In genomic region chr16:68283346-68283745, GRCh38 we compare ENCODE assay signal across 8 cellular contexts. TPM values are rescaled to one million over a fixed set of nuclear protein-coding genes. Genes with fewer than 3 reads are reported as not detected.
DNase-seq lines count a peak whose midpoint lies in the region; ATAC-seq and TF ChIP-seq lines count a peak whose summit lies in the region.

No MANE protein-coding gene starts in this region.

- WGBS in lower leg skin, 2 donors = 56 to 60% methylated on average over 5 of the region's 5 CpGs

- intact Hi-C loops in breast epithelium (cut with DNase I; ENCODE audit: low total_unique reads) = loop anchor here (1.0 kb wide), 1 partner anchor 28 kb away; no protein-coding TSS in a partner anchor
- intact Hi-C loops in lower leg skin (cut with DNase I; ENCODE audit: low total_unique reads) = no loop called here

- no peak for TF ChIP-seq POLR2A in breast epithelium (IDR thresholded peaks at IDR 0.05)
- no peak for TF ChIP-seq POLR2A in lower leg skin (IDR thresholded peaks at IDR 0.05)

- H3K9me2 ChIP-seq in Loucy (replicated peaks; ENCODE audit: low read depth, low read length) = no peaks in the 10 kb centered on the region

- no peak overlapping the region for H2AFZ ChIP-seq in DND-41 (ENCODE audit: low read depth, low read length)
- H2AFZ ChIP-seq in Loucy (ENCODE audit: low read length) = no peak overlapping the region

- no peak for ATAC-seq in DND-41 (ENCODE audit: insufficient read depth, low read depth)

- H3K9me3 ChIP-seq in DND-41 (ENCODE audit: insufficient read depth, low read length, severe bottlenecking) (no peaks in the 10 kb centered on the region), Loucy (ENCODE audit: insufficient read depth, low read depth, low read length) (no peaks in the 10 kb centered on the region), breast epithelium (no peaks in the 10 kb centered on the region)

- H3K4me2 ChIP-seq in DND-41 (ENCODE audit: insufficient read depth, low read length) (no peak overlapping the region), Loucy (ENCODE audit: low read depth, low read length, poor library complexity, severe bottlenecking) (no peak overlapping the region)

- H3K79me2 ChIP-seq in DND-41 (ENCODE audit: insufficient read depth, low read length) (peaks cover 94% of the 10 kb centered on the region), Loucy (ENCODE audit: insufficient read depth, low read length) (peaks cover 59% of the 10 kb centered on the region)

- no peak overlapping the region for H3K9ac ChIP-seq in DND-41 (ENCODE audit: low read depth, low read length)
- H3K9ac ChIP-seq in Loucy (ENCODE audit: low read depth, low read length, poor library complexity, severe bottlenecking) = peak overlapping the region; percentile 36

- H3K36me3 ChIP-seq in DND-41 (ENCODE audit: insufficient read depth, low read length) = peaks cover 80% of the 10 kb centered on the region
- H3K36me3 ChIP-seq in Loucy (ENCODE audit: insufficient read depth, low read length) = peaks cover 7% of the 10 kb centered on the region; the same call in 1 of the 2 replicates
- no peaks in the 10 kb centered on the region for H3K36me3 ChIP-seq in breast epithelium

- peaks cover 29% of the 10 kb centered on the region for H4K20me1 ChIP-seq in DND-41 (ENCODE audit: insufficient read depth, low read length)
- H4K20me1 ChIP-seq in Loucy (ENCODE audit: insufficient read depth, low read length, poor library complexity, severe bottlenecking) = peaks cover 3% of the 10 kb centered on the region

- H3K27me3 ChIP-seq in DND-41 (ENCODE audit: insufficient read depth, low read length, poor library complexity) = no peaks in the 10 kb centered on the region
- H3K27me3 ChIP-seq in Loucy (ENCODE audit: insufficient read depth, low read length, poor library complexity, severe bottlenecking) = no peaks in the 10 kb centered on the region
- no peaks in the 10 kb centered on the region for H3K27me3 ChIP-seq in breast epithelium

- H3K4me3 ChIP-seq in DND-41 (ENCODE audit: low read depth in 1 of 2, low read length in 2 of 2) = no peak overlapping the region
- no peak overlapping the region for H3K4me3 ChIP-seq in Loucy (ENCODE audit: low read length, poor library complexity, severe bottlenecking)
- no peak overlapping the region for H3K4me3 ChIP-seq in breast epithelium
- H3K4me3 ChIP-seq in lower leg skin (ENCODE audit: low read depth, poor library complexity, severe bottlenecking) = no peak overlapping the region

- DNase-seq in DND-41 = no peak
- DNase-seq in breast epithelium (ENCODE audit: low spot score in 2 of 2) = no peak
- DNase-seq in pons (ENCODE audit: low spot score) = peak; percentile 29
- no peak for DNase-seq in lower leg skin (ENCODE audit: low spot score in 2 of 2)
- DNase-seq in SHP77 treated with DMSO at 0.1 percent for 48 hours (lab: John Stamatoyannopoulos, UW) = no peak
- no peak for DNase-seq in activated CD8-positive, alpha-beta memory T cell treated with anti-CD3 and anti-CD28 coated beads for 24 hours
- DNase-seq in NCI-H1436 treated with DMSO at 0.1 percent for 48 hours (lab: John Stamatoyannopoulos, UW) = no peak

- H3K27ac ChIP-seq in DND-41 (ENCODE audit: low read length) = peak overlapping the region; percentile 39; the same call in 1 of the 2 replicates
- peak overlapping the region; percentile 65 to 91 for H3K27ac ChIP-seq in breast epithelium

- no peak for TF ChIP-seq CTCF in DND-41 (IDR thresholded peaks at IDR 0.05; ENCODE audit: borderline replicate concordance, extremely low read depth, low read length, poor library complexity, severe bottlenecking)
- no peak for TF ChIP-seq CTCF in Loucy (conservative IDR thresholded peaks at IDR 0.05; ENCODE audit: low read length)
- TF ChIP-seq CTCF in breast epithelium (IDR thresholded peaks at IDR 0.05) = no peak
- no peak for TF ChIP-seq CTCF in lower leg skin (IDR thresholded peaks at IDR 0.05)

- H3K4me1 ChIP-seq in DND-41 (ENCODE audit: insufficient read depth, low read length) (peaks cover 46% of the 10 kb centered on the region), Loucy (ENCODE audit: insufficient read depth, low read length, poor library complexity, severe bottlenecking) (peaks cover 54% of the 10 kb centered on the region), breast epithelium (peaks cover 0 to 11% of the 10 kb centered on the region in 2 donors)

- peaks cover 12% of the 10 kb centered on the region for H3F3A ChIP-seq in Loucy (ENCODE audit: low read depth)

RNA-seq across cellular contexts. Expression of gene SLC7A6, which starts 19.0 kb away (rescaled TPM):
- 100 to 1,000 TPM in 1 of 3 donors, 10 to 100 TPM in 2; 43.2 to 284 (median 65.2) TPM for total RNA-seq in breast epithelium
- 10 to 100 TPM; 23.4 to 55.6 (median 37.4) TPM for total RNA-seq in lower leg skin

RNA-seq across cellular contexts. Expression of gene SLC7A6OS, which starts 27.4 kb away (rescaled TPM):
- total RNA-seq in breast epithelium = 10 to 100 TPM; 16.4 to 18.6 (median 16.5) TPM
- total RNA-seq in lower leg skin = 10 to 100 TPM; 10.1 to 14.9 (median 11.0) TPM

RNA-seq across cellular contexts. Expression of gene PRMT7, which starts 27.5 kb away (rescaled TPM):
- 10 to 100 TPM; 38.4 to 53.4 (median 41.0) TPM for total RNA-seq in breast epithelium
- total RNA-seq in lower leg skin = 10 to 100 TPM; 29.9 to 62.4 (median 45.9) TPM

RNA-seq across cellular contexts. Expression of gene PLA2G15, which starts 38.2 kb away (rescaled TPM):
- 10 to 100 TPM; 15.4 to 34.7 (median 19.8) TPM for total RNA-seq in breast epithelium
- total RNA-seq in lower leg skin = 10 to 100 TPM; 16.4 to 28.6 (median 22.3) TPM

RNA-seq across cellular contexts. Expression of gene ESRP2, which starts 47.4 kb away (rescaled TPM):
- 10 to 100 TPM in 2 of 3 donors, under 1 TPM in 1; 0.80 to 58.0 (median 26.5) TPM for total RNA-seq in breast epithelium
- 100 to 1,000 TPM in 2 of 4 donors, 10 to 100 TPM in 2; 84.3 to 120 (median 97.2) TPM for total RNA-seq in lower leg skin
